Comparison of ENCODE assay signal across 17 cellular contexts in the genomic region with DNA sequence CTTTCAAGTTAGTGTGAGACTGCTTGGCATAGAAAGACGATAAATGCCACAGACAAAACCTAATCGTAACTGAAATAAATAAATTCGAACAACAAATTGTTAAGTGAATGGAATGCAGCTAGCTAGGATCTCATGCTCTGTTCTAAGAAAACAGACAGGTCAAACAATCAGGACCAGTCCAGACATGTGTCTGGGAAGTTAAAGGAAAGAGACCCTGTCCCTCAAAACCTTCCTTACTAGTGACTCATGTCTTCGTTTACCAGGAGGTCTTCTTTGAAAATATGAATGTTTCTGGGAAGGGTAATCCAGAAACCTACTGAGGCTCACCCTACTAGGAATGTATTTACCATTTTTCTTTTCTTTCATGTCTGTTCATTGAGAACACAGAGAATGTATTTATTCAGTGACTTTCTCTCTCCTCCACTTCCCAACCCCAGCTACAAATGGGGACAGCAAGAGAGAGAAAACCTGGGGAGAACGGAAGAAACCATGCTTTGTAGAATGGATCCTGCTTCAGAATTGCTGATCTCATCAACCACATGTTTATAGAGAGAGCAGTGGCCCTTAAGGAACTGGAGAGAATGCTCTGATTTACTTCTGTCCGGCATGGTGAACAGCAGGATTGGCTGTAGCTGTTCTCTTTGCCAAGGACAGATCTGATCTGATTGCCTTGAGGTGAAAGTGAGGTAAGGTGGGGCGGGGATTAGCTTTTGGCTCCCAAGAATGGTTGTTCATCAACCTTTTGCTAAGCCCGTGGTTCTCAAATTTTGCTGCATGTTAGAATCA. TPM values are rescaled to one million over a fixed set of nuclear protein-coding genes. Genes with fewer than 3 reads are reported as not detected.
DNase-seq lines count a peak whose midpoint lies in the region; ATAC-seq and TF ChIP-seq lines count a peak whose summit lies in the region.
"Had no signal": no experiment of that assay in that cellular context is flagged by ENCODE, and none has a peak within 500 bp of the region (broad histone marks: within the 10 kb centered on the region; RNA-seq: fewer than 3 reads in every experiment).

No MANE protein-coding gene starts in this region.

- H3K27me3 ChIP-seq in breast epithelium (no peaks in the 10 kb centered on the region), trophoblast cell (ENCODE audit: insufficient read depth, low read length) (no peaks in the 10 kb centered on the region)

- no peak overlapping the region for H4K12ac ChIP-seq in trophoblast cell (ENCODE audit: low read depth, low read length)

- H2BK120ac ChIP-seq in trophoblast cell (ENCODE audit: insufficient read depth, low read length, poor library complexity) = peak overlapping the region; percentile 89

- no CpG with 5 or more reads among the region's 8 CpGs for WGBS in trophoblast cell (ENCODE audit: extremely low coverage, insufficient coverage, insufficient read length)

- H3K4me1 ChIP-seq in breast epithelium = no peaks in the 10 kb centered on the region
- H3K4me1 ChIP-seq in trophoblast cell (ENCODE audit: control insufficient read depth in 1 of 2, insufficient read depth in 2 of 2, low read length in 2 of 2) = peaks cover 12 to 14% of the 10 kb centered on the region in 2 experiments

- peak overlapping the region; percentile 92 for H2BK5ac ChIP-seq in trophoblast cell (ENCODE audit: low read depth, low read length, poor library complexity)

- no peaks in the 10 kb centered on the region; the same call in 1 of the 2 replicates for H3K27me3 Mint-ChIP-seq in HFFc6 (ENCODE audit: insufficient read depth)

- no peaks in the 10 kb centered on the region for H3K79me2 ChIP-seq in trophoblast cell (ENCODE audit: control insufficient read depth, insufficient read depth, low read length, poor library complexity)

- H3K9me3 ChIP-seq in breast epithelium (no peaks in the 10 kb centered on the region), trophoblast cell (ENCODE audit: insufficient read depth, low read depth, low read length) (no peaks in the 10 kb centered on the region)
- H3K9me3 ChIP-seq: thoracic aorta had no signal

- H3K14ac ChIP-seq in trophoblast cell (ENCODE audit: low read length) = peak overlapping the region; percentile 65

- intact Hi-C loops in breast epithelium (cut with DNase I; ENCODE audit: low total_unique reads) = no loop called here
- intact Hi-C loops in posterior vena cava (cut with DNase I) = no loop called here

- DNase-seq in HFFc6 (no peak), breast epithelium (ENCODE audit: low spot score in 2 of 2) (peak in 1 of 2 donors; percentile 58), kidney tubule cell (ENCODE audit: low spot score) (peak; percentile 64), trophoblast cell (no peak), posterior vena cava (ENCODE audit: low spot score) (no peak), activated gamma-delta T cell treated with Interleukin-2 at 50 U/mL for 16 hours (no peak)
- DNase-seq: activated naive CD4-positive, alpha-beta T cell treated with anti-CD3 and anti-CD28 coated beads for 36 hours; cerebellar nuclear complex; DMS53; hippocampal formation; PC-9; stimulated activated CD4-positive, alpha-beta T cell treated with anti-CD3 and anti-CD28 coated beads, Interleukin-15, amount 100 ng/mL, for 24 hours; WERI-Rb-1 had no signal

- H3K27ac ChIP-seq in breast epithelium (peak overlapping the region; percentile 48 to 81), trophoblast cell (ENCODE audit: low read depth, low read length) (peak overlapping the region; percentile 96)
- H3K27ac ChIP-seq: PC-9, thoracic aorta, WERI-Rb-1 had no signal

- peak overlapping the region; percentile 95 for H2BK12ac ChIP-seq in trophoblast cell (ENCODE audit: low read length)

- peak overlapping the region; percentile 96 for H4K91ac ChIP-seq in trophoblast cell (ENCODE audit: low read depth, low read length)

- H3K79me1 ChIP-seq in trophoblast cell (ENCODE audit: low read length) = peaks cover 16% of the 10 kb centered on the region

- H3K9me3 Mint-ChIP-seq in HFFc6 = no peaks in the 10 kb centered on the region
- H3K9me3 Mint-ChIP-seq: activated naive CD4-positive, alpha-beta T cell treated with anti-CD3 and anti-CD28 coated beads for 36 hours; IgD-negative memory B cell had no signal

- H3K18ac ChIP-seq in trophoblast cell (ENCODE audit: low read length) = peak overlapping the region; percentile 60

- no peak overlapping the region for H3K9ac ChIP-seq in trophoblast cell (ENCODE audit: low read length)

- no peak overlapping the region for H3K4me3 Mint-ChIP-seq in HFFc6
- H3K4me3 Mint-ChIP-seq: activated naive CD4-positive, alpha-beta T cell treated with anti-CD3 and anti-CD28 coated beads for 36 hours; IgD-negative memory B cell had no signal

- TF ChIP-seq POLR2A in breast epithelium (IDR thresholded peaks at IDR 0.05) = no peak

- peak overlapping the region; percentile 75 for H4K8ac ChIP-seq in trophoblast cell (ENCODE audit: low read depth, low read length)

- TF ChIP-seq CTCF in HFFc6 (IDR thresholded peaks at IDR 0.05) (no peak), breast epithelium (IDR thresholded peaks at IDR 0.05) (no peak)

- peak overlapping the region; percentile 55 for H3K4ac ChIP-seq in trophoblast cell (ENCODE audit: low read depth, low read length)

- peak overlapping the region in 1 of 3 donors; percentile 29 for H3K4me3 ChIP-seq in breast epithelium
- no peak overlapping the region for H3K4me3 ChIP-seq in trophoblast cell (ENCODE audit: low read depth, low read length)
- H3K4me3 ChIP-seq: PC-9, thoracic aorta had no signal

- no peaks in the 10 kb centered on the region for H3K36me3 ChIP-seq in breast epithelium
- no peaks in the 10 kb centered on the region for H3K36me3 ChIP-seq in trophoblast cell (ENCODE audit: control insufficient read depth in 1 of 2, insufficient read depth in 2 of 2, low read length in 2 of 2)
- H3K36me3 ChIP-seq: thoracic aorta, WERI-Rb-1 had no signal

- peak overlapping the region; percentile 22 for H3K4me2 ChIP-seq in trophoblast cell (ENCODE audit: low read length)
- H3K4me2 ChIP-seq: PC-9 had no signal

- H2AK5ac ChIP-seq in trophoblast cell (ENCODE audit: low read length) = peak overlapping the region; percentile 51

- H3K4me1 Mint-ChIP-seq in HFFc6 (ENCODE audit: low read depth) = peaks cover 24% of the 10 kb centered on the region
- H3K4me1 Mint-ChIP-seq: IgD-negative memory B cell had no signal

- H2AFZ ChIP-seq in trophoblast cell (ENCODE audit: insufficient read depth, low read length, poor library complexity) = no peak overlapping the region
- H2AFZ ChIP-seq: PC-9 had no signal

- ATAC-seq in GM18498 (IDR thresholded peaks at IDR 0.05; ENCODE audit: unreplicated experiment) (no peak), GM18870 (IDR thresholded peaks at IDR 0.05; ENCODE audit: unreplicated experiment) (no peak)

- no peaks in the 10 kb centered on the region for H3K36me3 Mint-ChIP-seq in HFFc6 (ENCODE audit: low read depth)

- H3K27ac Mint-ChIP-seq in HFFc6 = 0 out of 2 replicates have a peak overlapping the region, but pooled peaks have one; percentile 10
- H3K27ac Mint-ChIP-seq: activated naive CD4-positive, alpha-beta T cell treated with anti-CD3 and anti-CD28 coated beads for 36 hours; IgD-negative memory B cell had no signal

- no peak overlapping the region for H3K23ac ChIP-seq in trophoblast cell (ENCODE audit: low read length)

RNA-seq across cellular contexts. Expression of a gene that starts 39.4 kb away (rescaled TPM):
- total RNA-seq in HFFc6 (2021; fragmentation: NEBNext Ultra II Directional; extraction: Animal tissue kit (Norgen Biotek cat#: 25700)) = 10 to 100 TPM; 57.2 to 65.6 (median 61.7) TPM
- 10 to 100 TPM; 32.5 to 44.1 (median 42.0) TPM for total RNA-seq in breast epithelium
- 31.7 and 31.9 TPM in 2 replicates for polyA plus RNA-seq in trophoblast cell (2013)
- total RNA-seq in posterior vena cava = 10 to 100 TPM; 35.2 to 45.2 TPM

RNA-seq across cellular contexts. Expression of a gene that starts 45.6 kb away (rescaled TPM):
- 10 to 100 TPM; 24.9 to 27.5 (median 26.3) TPM for total RNA-seq in HFFc6 (2021; fragmentation: NEBNext Ultra II Directional; extraction: Animal tissue kit (Norgen Biotek cat#: 25700))
- 10 to 100 TPM in 1 of 3 donors, 1 to 10 TPM in 2; 6.1 to 15.4 (median 7.2) TPM for total RNA-seq in breast epithelium
- polyA plus RNA-seq in trophoblast cell (2013) = 11.4 and 12.1 TPM in 2 replicates
- total RNA-seq in posterior vena cava = 10 to 100 TPM; 16.1 to 24.3 TPM
